In genomic region chr4:53521-53920, GRCh38 we compare ENCODE assay signal across 8 cellular contexts. TPM values are rescaled to one million over a fixed set of nuclear protein-coding genes. Genes with fewer than 3 reads are reported as not detected.
A peak's percentile ranks its signal among the peaks of the same experiment; 100 is the strongest.
DNase-seq lines count a peak whose midpoint lies in the region; ATAC-seq and TF ChIP-seq lines count a peak whose summit lies in the region.
"Not testable (repeated sequence)": the region's sequence is repeated elsewhere in the genome, so short reads cannot be mapped to it uniquely, and the experiment has no call there.

No MANE protein-coding gene starts in this region.

- not testable (repeated sequence) for H3K36me3 ChIP-seq in WERI-Rb-1; right lobe of liver; psoas muscle (ENCODE audit: insufficient read depth in 1 of 2, low read depth in 1 of 2); tibial artery

- not testable (repeated sequence) for H3K27ac ChIP-seq in WERI-Rb-1, foreskin keratinocyte, right lobe of liver, psoas muscle
- peak overlapping the region; percentile 63 to 72 for H3K27ac ChIP-seq in tibial artery

- no CpG with 5 or more reads among the region's 41 CpGs for WGBS in right lobe of liver (ENCODE audit: insufficient coverage, low coverage, low lambda C conversion rate, missing lambda C conversion rate)
- WGBS in psoas muscle, 3 donors: no CpG with 5 or more reads among the region's 41 CpGs

- not testable (repeated sequence) for DNase-seq in AG04449 (ENCODE audit: low read depth, low spot score); WERI-Rb-1; choroid plexus epithelial cell (ENCODE audit: low read depth); foreskin keratinocyte; right lobe of liver; psoas muscle; tibial artery

- H3K4me3 ChIP-seq in AG04449 (ENCODE audit: low read depth, low read length) (peak overlapping the region; percentile 49), WERI-Rb-1 (ENCODE audit: low read depth, low read length) (peak overlapping the region; percentile 24), choroid plexus epithelial cell (ENCODE audit: low read depth, low read length) (peak overlapping the region; percentile 48), right lobe of liver (peak overlapping the region in 2 of 3 donors; percentile 18 to 40), psoas muscle (peak overlapping the region; percentile 59), tibial artery (peak overlapping the region; percentile 48 to 58)

- H3K27me3 ChIP-seq in WERI-Rb-1 (ENCODE audit: insufficient read depth, low read depth, severe bottlenecking); foreskin keratinocyte; right lobe of liver; psoas muscle (ENCODE audit: insufficient read depth in 3 of 3, low read length in 2 of 3); tibial artery: not testable (repeated sequence)

- H3K4me1 ChIP-seq in foreskin keratinocyte, right lobe of liver, psoas muscle, tibial artery: not testable (repeated sequence)

- not testable (repeated sequence) for TF ChIP-seq POLR2A in right lobe of liver (IDR thresholded peaks at IDR 0.05)

- ATAC-seq in HG03439 (IDR thresholded peaks at IDR 0.05; ENCODE audit: unreplicated experiment) (peak; percentile 17), foreskin keratinocyte (peak; percentile 2), right lobe of liver (peak in 2 of 4 donors; percentile 20 to 22), psoas muscle (peak; percentile 9 to 55 (median 24))

- CTCF ChIA-PET in AG04449 (lab: Yijun Ruan, JAX): not testable (repeated sequence)

- not testable (repeated sequence) for TF ChIP-seq CTCF in AG04449 (IDR thresholded peaks at IDR 0.05; ENCODE audit: insufficient read depth, low read length, missing control alignments); WERI-Rb-1 (IDR thresholded peaks at IDR 0.05; ENCODE audit: low read depth, low read length); choroid plexus epithelial cell (conservative IDR thresholded peaks at IDR 0.05; ENCODE audit: low read depth, low read length); foreskin keratinocyte (conservative IDR thresholded peaks at IDR 0.05); right lobe of liver (IDR thresholded peaks at IDR 0.05); psoas muscle (IDR thresholded peaks at IDR 0.05); tibial artery (IDR thresholded peaks at IDR 0.05)

- POLR2A ChIA-PET in AG04449 (lab: Yijun Ruan, JAX): interaction anchor here (1.0 kb wide), 1 partner anchor 71 kb away, joined by 3 read pairs; the partner anchor contains the start of gene ZNF718

- H3K9me3 ChIP-seq in WERI-Rb-1 (ENCODE audit: severe bottlenecking); right lobe of liver; psoas muscle; tibial artery: not testable (repeated sequence)

- intact Hi-C loops in right lobe of liver (cut with DNase I); psoas muscle (cut with DNase I); tibial artery (cut with DNase I; ENCODE audit: low total_unique reads): not testable (repeated sequence)

RNA-seq across cellular contexts. Expression of gene ZNF595, which starts 0.4 kb away (rescaled TPM):
- total RNA-seq in foreskin keratinocyte (7.5 and 8.1 TPM in 2 replicates), right lobe of liver (1 to 10 TPM; 5.2 to 9.3 (median 7.0) TPM), psoas muscle (10 to 100 TPM in 1 of 4 donors, 1 to 10 TPM in 3; 7.4 to 13.0 (median 7.6) TPM)
- polyA plus RNA-seq in foreskin keratinocyte (2.5 and 2.8 TPM in 2 replicates), psoas muscle (1 to 10 TPM; 2.1 to 4.5 (median 2.8) TPM)
